ENCODE assay signal across 9 cellular contexts in the genomic region with DNA sequence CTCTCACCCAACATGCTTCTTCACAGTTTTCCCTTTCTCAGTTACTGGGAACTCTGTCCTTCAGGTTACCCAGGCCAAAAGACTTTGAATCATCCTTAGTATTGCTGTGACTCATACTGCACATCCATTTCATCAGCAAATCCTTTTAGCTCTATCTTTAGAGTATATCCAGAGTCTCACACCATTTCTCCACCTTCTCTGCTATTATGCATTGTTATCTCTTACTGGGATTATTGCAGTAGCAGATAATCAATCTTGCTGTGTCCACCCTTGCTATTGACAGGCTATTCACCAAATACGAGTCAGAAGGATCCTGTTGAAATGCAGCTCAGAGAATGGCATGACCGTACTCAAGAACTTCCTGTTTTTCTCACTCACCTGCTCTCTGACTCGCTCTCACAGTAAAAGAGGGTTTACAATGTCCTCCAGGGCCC. TPM values are rescaled to one million over a fixed set of nuclear protein-coding genes. Genes with fewer than 3 reads are reported as not detected.
A peak's percentile ranks its signal among the peaks of the same experiment; 100 is the strongest.
DNase-seq lines count a peak whose midpoint lies in the region; ATAC-seq and TF ChIP-seq lines count a peak whose summit lies in the region.
"Had no signal": no experiment of that assay in that cellular context is flagged by ENCODE, and none has a peak within 500 bp of the region (broad histone marks: within the 10 kb centered on the region; RNA-seq: fewer than 3 reads in every experiment).

No MANE protein-coding gene starts in this region.

- ATAC-seq in GM18873 (IDR thresholded peaks at IDR 0.05; ENCODE audit: low FRiP score, unreplicated experiment) (peak; percentile 81), HG03045 (IDR thresholded peaks at IDR 0.05; ENCODE audit: unreplicated experiment) (peak; percentile 57)

- H2AFZ ChIP-seq in OCI-LY1 (ENCODE audit: low read length) = 0 out of 2 replicates have a peak overlapping the region, but pooled peaks have one; percentile 15

- H3F3A ChIP-seq in OCI-LY1 (ENCODE audit: insufficient read depth, low read length) = no peaks in the 10 kb centered on the region

- DNase-seq in AG09319 (ENCODE audit: extremely low read depth, low read depth) (peak; percentile 16), fibroblast of villous mesenchyme (ENCODE audit: low read depth) (peak; percentile 74), NCI-H146 (lab: John Stamatoyannopoulos, UW) (no peak), NCI-H2171 treated with DMSO at 0.1 percent for 48 hours (lab: John Stamatoyannopoulos, UW) (no peak), dorsolateral prefrontal cortex (no peak)

- H3K36me3 ChIP-seq in OCI-LY1 (ENCODE audit: insufficient read depth, low read length) = no peaks in the 10 kb centered on the region

- H3K4me2 ChIP-seq in OCI-LY1 (ENCODE audit: low read length) = peak overlapping the region; percentile 49; the same call in 1 of the 2 replicates

- H3K27me3 ChIP-seq in OCI-LY1 (ENCODE audit: insufficient read depth, low read length) (no peaks in the 10 kb centered on the region), dorsolateral prefrontal cortex (no peaks in the 10 kb centered on the region)

- TF ChIP-seq CTCF in AG09319 (IDR thresholded peaks at IDR 0.05; ENCODE audit: low read depth, low read length) (no peak), OCI-LY1 (IDR thresholded peaks at IDR 0.05; ENCODE audit: low read length) (no peak), fibroblast of villous mesenchyme (IDR thresholded peaks at IDR 0.05; ENCODE audit: insufficient read depth, low read depth, low read length) (no peak), dorsolateral prefrontal cortex (IDR thresholded peaks at IDR 0.05 in 54 of 56, conservative IDR thresholded peaks at IDR 0.05 in 2 of 56; ENCODE audit: low read depth in 1 of 56, partially characterized antibody in 56 of 56) (no peak)

- H3K27ac ChIP-seq in OCI-LY1 (ENCODE audit: low read depth, low read length, poor library complexity, severe bottlenecking) = peak overlapping the region; percentile 49
- no peak overlapping the region for H3K27ac ChIP-seq in dorsolateral prefrontal cortex
- H3K27ac ChIP-seq: HL-60 had no signal

- H3K9ac ChIP-seq in OCI-LY1 (ENCODE audit: low read length) = no peak overlapping the region; the same call in 1 of the 2 replicates

- H3K9me3 ChIP-seq in OCI-LY1 (ENCODE audit: low read length) = no peaks in the 10 kb centered on the region

- H3K4me1 ChIP-seq in OCI-LY1 (ENCODE audit: insufficient read depth, low read length, severe bottlenecking) = peaks cover 23% of the 10 kb centered on the region

- H3K4me3 ChIP-seq in OCI-LY1 (ENCODE audit: low read depth, low read length, poor library complexity, severe bottlenecking) (peak overlapping the region; percentile 24), fibroblast of villous mesenchyme (ENCODE audit: low read depth, low read length) (no peak overlapping the region), dorsolateral prefrontal cortex (no peak overlapping the region)

- no peaks in the 10 kb centered on the region for H4K20me1 ChIP-seq in OCI-LY1 (ENCODE audit: insufficient read depth, low read length)

- H3K79me2 ChIP-seq in OCI-LY1 (ENCODE audit: insufficient read depth, low read length) = no peaks in the 10 kb centered on the region

- intact Hi-C loops in dorsolateral prefrontal cortex (cut with DNase I) = no loop called here

- H3K9me2 ChIP-seq in OCI-LY1 (ENCODE audit: low read depth, low read length) = no peaks in the 10 kb centered on the region

RNA-seq across cellular contexts. Expression of a gene that starts 57.3 kb away (rescaled TPM):
- 7.4 and 11.7 TPM in 2 replicates for total RNA-seq in fibroblast of villous mesenchyme
- total RNA-seq in dorsolateral prefrontal cortex = 10 to 100 TPM; 19.6 to 52.2 (median 33.4) TPM

Comparison
In these comparisons a context has a peak if more than half of its experiments do, and no peak if none do; other contexts are left out.
1. DNase-seq: peak in AG09319 (single experiment) and fibroblast of villous mesenchyme (single experiment); none in NCI-H146 (single experiment), NCI-H2171 treated with DMSO at 0.1 percent for 48 hours (single experiment) and dorsolateral prefrontal cortex (0 of 10).